In genomic region chr6:69846312-69846711, GRCh38 we compare ENCODE assay signal across 36 cellular contexts. TPM values are rescaled to one million over a fixed set of nuclear protein-coding genes. Genes with fewer than 3 reads are reported as not detected.
"Had no signal": no experiment of that assay in that cellular context is flagged by ENCODE, and none has a peak within 500 bp of the region (broad histone marks: within the 10 kb centered on the region; RNA-seq: fewer than 3 reads in every experiment).

No MANE protein-coding gene starts in this region.

- H3K4me3 ChIP-seq: adrenal gland, ascending aorta, body of pancreas, breast epithelium, cardiac muscle cell had no signal

- H3K4me1 ChIP-seq: adrenal gland, ascending aorta, breast epithelium had no signal

- H3K36me3 ChIP-seq: adrenal gland, ascending aorta, brain microvascular endothelial cell, breast epithelium, cardiac muscle cell had no signal

- H3K27ac ChIP-seq: adrenal gland, ascending aorta, body of pancreas, brain microvascular endothelial cell, breast epithelium, cardiac muscle cell had no signal

- H3K27me3 ChIP-seq: adrenal gland, ascending aorta, body of pancreas, brain microvascular endothelial cell, cardiac muscle cell had no signal

- H3K9me3 ChIP-seq: adrenal gland, ascending aorta, body of pancreas, breast epithelium had no signal

- FAIRE-seq: astrocyte, bronchial epithelial cell had no signal

- DNase-seq: activated effector memory CD4-positive, alpha-beta T cell treated with anti-CD3 and anti-CD28 coated beads, Interleukin-2, amount 50 U/mL, for 16 hours; activated effector memory CD4-positive, alpha-beta T cell treated with Interleukin-2 at 50 U/mL for 16 hours; activated gamma-delta T cell; activated gamma-delta T cell treated with Interleukin-2 at 50 U/mL for 16 hours; activated naive CD4-positive, alpha-beta T cell; activated naive CD4-positive, alpha-beta T cell treated with anti-CD3 and anti-CD28 coated beads for 36 hours; activated naive CD4-positive, alpha-beta T cell treated with anti-CD3 and anti-CD28 coated beads, Interleukin-2, amount 10 ng/mL, durations not matched to agents 7 days and 5 days; activated naive CD4-positive, alpha-beta T cell treated with anti-CD3 and anti-CD28 coated beads, Interleukin-2, amount 50 U/mL, for 16 hours; activated naive CD4-positive, alpha-beta T cell treated with Interleukin-2 at 50 U/mL for 16 hours; activated naive CD8-positive, alpha-beta T cell treated with anti-CD3 and anti-CD28 coated beads for 36 hours; activated naive CD8-positive, alpha-beta T cell treated with anti-CD3 and anti-CD28 coated beads, Interleukin-2, amount 10 ng/mL, durations not matched to agents 7 days and 5 days; activated naive CD8-positive, alpha-beta T cell treated with anti-CD3 and anti-CD28 coated beads, Interleukin-2, amount 50 U/mL, for 24 hours; activated T-cell treated with anti-CD3 and anti-CD28 coated beads for 4 hours; activated T-cell treated with anti-CD3 and anti-CD28 coated beads, Interleukin-2, amount 50 U/mL, for 1 hour; activated T-cell treated with anti-CD3 and anti-CD28 coated beads, Interleukin-2, amount 50 U/mL, for 24 hours; activated T-cell treated with anti-CD3 and anti-CD28 coated beads, Interleukin-2, amount 50 U/mL, for 4 hours; activated T-cell treated with anti-CD3 and anti-CD28 coated beads, Interleukin-2, amount 50 U/mL, for 48 hours; activated T-cell treated with anti-CD3 and anti-CD28 coated beads, Interleukin-2, amount 50 U/mL, for 72 hours; adrenal gland; amniotic stem cell; amygdala; anterior cingulate cortex; aorta; body of pancreas; brain microvascular endothelial cell; caudate nucleus; central memory CD4-positive, alpha-beta T cell; cerebellar nuclear complex had no signal

- ATAC-seq: activated naive CD4-positive, alpha-beta T cell treated with anti-CD3 and anti-CD28 coated beads, Interleukin-2, amount 50 U/mL, for 72 hours; activated naive CD8-positive, alpha-beta T cell treated with anti-CD3 and anti-CD28 coated beads, Interleukin-2, amount 50 U/mL, for 24 hours; activated T-cell treated with anti-CD3 and anti-CD28 coated beads, Interleukin-2, amount 50 U/mL, for 4 hours; activated T-cell treated with anti-CD3 and anti-CD28 coated beads, Interleukin-2, amount 50 U/mL, for 72 hours; activated T-helper 17 cell treated with anti-CD3 and anti-CD28 coated beads, Interleukin-2, amount 50 U/mL, for 72 hours; body of pancreas had no signal

RNA-seq across cellular contexts. Expression of gene COL19A1, which starts 20.0 kb away (rescaled TPM):
- total RNA-seq: activated T-helper 1 cell treated with anti-CD3 and anti-CD28 coated beads, Interleukin-12 subunit alpha, Interleukin-12 subunit beta, Interleukin-2, Interleukin-4 antibody, amounts not matched to agents 30 ng/mL and 10 ng/mL and 1 ng/mL, durations not matched to agents 14 hours and 24 hours and 36 hours; ascending aorta; bronchial epithelial cell had no signal
- polyA plus RNA-seq: aorta had no signal
